Comparison of ENCODE assay signal across 33 cellular contexts in the genomic region with DNA sequence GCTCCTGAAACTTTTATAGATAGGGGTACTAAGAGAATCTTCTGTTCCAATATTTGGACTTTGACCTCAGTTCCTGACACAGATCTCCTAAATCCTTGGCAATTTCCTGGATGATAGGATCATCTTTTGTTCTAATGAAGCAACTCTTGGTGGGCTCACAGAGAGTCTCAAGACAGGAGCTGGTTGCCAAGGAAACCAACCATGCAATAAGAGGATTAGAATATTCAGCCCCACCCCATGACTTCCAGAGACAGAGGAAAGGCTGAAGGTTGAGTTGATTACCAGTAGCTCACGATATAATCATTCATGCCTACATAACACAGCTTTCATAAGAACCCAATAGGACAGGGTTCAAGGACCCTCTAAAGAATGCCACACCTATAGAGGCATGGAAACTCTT.
"Had no signal": no experiment of that assay in that cellular context is flagged by ENCODE, and none has a peak within 500 bp of the region (broad histone marks: within the 10 kb centered on the region; RNA-seq: fewer than 3 reads in every experiment).

No MANE protein-coding gene starts in this region.

- H3K36me3 ChIP-seq: adrenal gland, cardiac muscle cell, gastrocnemius medialis, stomach, thyroid gland, upper lobe of left lung, vagina had no signal

- DNase-seq: activated CD4-positive, alpha-beta T cell treated with anti-CD3 and anti-CD28 coated beads for 48 hours; activated CD4-positive, alpha-beta T cell treated with anti-CD3 and anti-CD28 coated beads, Interleukin-2, amount 50 U/mL, for 48 hours; activated CD8-positive, alpha-beta memory T cell treated with anti-CD3 and anti-CD28 coated beads for 24 hours; activated effector memory CD4-positive, alpha-beta T cell treated with Interleukin-2 at 50 U/mL for 16 hours; activated naive CD4-positive, alpha-beta T cell treated with Interleukin-2 at 50 U/mL for 16 hours; activated naive CD8-positive, alpha-beta T cell treated with anti-CD3 and anti-CD28 coated beads for 36 hours; adrenal gland; aorta; body of pancreas; dorsolateral prefrontal cortex; effector memory CD8-positive, alpha-beta T cell; erythroblast; gastrocnemius medialis; immature natural killer cell; kidney; left colon; mammary epithelial cell; naive B cell; nephron progenitor cell; nucleus accumbens; right cardiac atrium; stimulated activated CD4-positive, alpha-beta T cell treated with anti-CD3 and anti-CD28 coated beads, Interleukin-15, amount 100 ng/mL, for 24 hours; stimulated activated CD4-positive, alpha-beta T cell treated with anti-CD3 and anti-CD28 coated beads, Interleukin-2, amount 100 ng/mL, for 24 hours; stimulated activated naive B cell treated with anti-CD40 and anti-IgM and Interleukin-4, amounts not matched to agents 10 μg/mL and 1 μg/mL and 100 μg/mL, for 72 hours; stomach; thyroid gland; upper lobe of left lung had no signal

- H2AFZ ChIP-seq: hepatocyte, parathyroid adenoma had no signal

- H3K4me1 ChIP-seq: adrenal gland, body of pancreas, gastrocnemius medialis, parathyroid adenoma, stomach, thyroid gland, upper lobe of left lung, vagina had no signal

- H3K9ac ChIP-seq: parathyroid adenoma had no signal

- H3K4me2 ChIP-seq: hepatocyte had no signal

- H3K4me3 ChIP-seq: adrenal gland, body of pancreas, cardiac muscle cell, coronary artery, dorsolateral prefrontal cortex, gastrocnemius medialis, hepatocyte, stomach, thyroid gland, upper lobe of left lung, vagina had no signal

- H3K79me2 ChIP-seq: hepatocyte, parathyroid adenoma had no signal

- H3K27me3 ChIP-seq: adrenal gland, body of pancreas, cardiac muscle cell, gastrocnemius medialis, hepatocyte, stomach, thyroid gland, upper lobe of left lung, vagina had no signal

- ATAC-seq: activated CD4-positive, CD25-positive, alpha-beta regulatory T cell treated with anti-CD3 and anti-CD28 coated beads, Interleukin-2, amount 50 U/mL, for 24 hours; body of pancreas; effector memory CD8-positive, alpha-beta T cell; gastrocnemius medialis; left colon; right cardiac atrium; stimulated activated naive B cell treated with anti-CD40 and anti-IgM and Interleukin-4, amounts not matched to agents 10 μg/mL and 1 μg/mL and 100 μg/mL, for 72 hours had no signal

- H3K27ac ChIP-seq: adrenal gland, body of pancreas, cardiac muscle cell, coronary artery, dorsolateral prefrontal cortex, gastrocnemius medialis, hepatocyte, parathyroid adenoma, stomach, thyroid gland, upper lobe of left lung, vagina had no signal

- H3K9me3 ChIP-seq: adrenal gland, body of pancreas, gastrocnemius medialis, stomach, thyroid gland, upper lobe of left lung, vagina had no signal
